11 cellular contexts compared by ENCODE assay signal in the genomic region with DNA sequence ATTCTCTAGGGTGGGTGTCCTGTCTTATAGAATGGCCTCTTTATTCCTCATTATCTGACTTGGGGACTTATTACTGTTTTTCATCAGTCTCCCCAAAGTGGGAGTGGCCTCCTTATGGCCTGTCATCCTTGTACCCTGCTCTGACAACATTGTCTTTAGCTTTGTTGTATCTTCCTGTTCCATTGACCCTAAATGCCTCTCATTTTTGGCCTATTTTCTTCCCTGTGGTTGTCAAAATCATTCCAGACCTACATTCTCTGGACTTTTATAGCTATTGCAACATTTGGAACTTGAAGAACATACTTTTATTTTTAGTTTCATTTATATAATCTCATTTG. TPM values are rescaled to one million over a fixed set of nuclear protein-coding genes. Genes with fewer than 3 reads are reported as not detected.
DNase-seq lines count a peak whose midpoint lies in the region; ATAC-seq, FAIRE-seq and TF ChIP-seq lines count a peak whose summit lies in the region.
"Had no signal": no experiment of that assay in that cellular context is flagged by ENCODE, and none has a peak within 500 bp of the region (broad histone marks: within the 10 kb centered on the region; RNA-seq: fewer than 3 reads in every experiment).

No MANE protein-coding gene starts in this region.

- no peak for TF ChIP-seq EP300 in HepG2 (IDR thresholded peaks at IDR 0.05; ENCODE audit: low read depth in 2 of 2, low read length in 2 of 2)
- no peak for TF ChIP-seq EP300 in HepG2 (CRISPR knock-in tag; IDR thresholded peaks at IDR 0.05; ENCODE audit: borderline replicate concordance)

- H3K9me3 ChIP-seq in CD4-positive, alpha-beta T cell (ENCODE audit: control insufficient read depth, low read length) = no peaks in the 10 kb centered on the region
- H3K9me3 ChIP-seq in HepG2 (ENCODE audit: low read length) = no peaks in the 10 kb centered on the region
- no peaks in the 10 kb centered on the region for H3K9me3 ChIP-seq in PC-3 (ENCODE audit: low read length)

- in situ Hi-C loops in HepG2 (cut with HindIII; ENCODE audit: extremely low pct_ligation_motif_present, low pct_unique_long_range_greater_than_20kb) = no loop called here

- H3K4me1 ChIP-seq in HepG2 (ENCODE audit: insufficient read depth, low read length) (peaks cover 27% of the 10 kb centered on the region), PC-3 (ENCODE audit: insufficient read depth, low read length) (peaks cover 12% of the 10 kb centered on the region)

- no peak overlapping the region for H2AFZ ChIP-seq in HepG2 (ENCODE audit: low read length)
- no peak overlapping the region for H2AFZ ChIP-seq in PC-3 (ENCODE audit: low read length)

- no peak for DNase-seq in CD4-positive, alpha-beta T cell
- DNase-seq in activated T-helper 1 cell treated with anti-CD3 and anti-CD28 coated beads, Interleukin-12 subunit alpha, Interleukin-12 subunit beta, Interleukin-2, Interleukin-4 antibody, amounts not matched to agents 30 ng/mL and 10 ng/mL and 1 ng/mL, durations not matched to agents 14 hours and 24 hours and 36 hours (ENCODE audit: low spot score) = no peak
- DNase-seq in HepG2 (ENCODE audit: low spot score) (no peak), PC-3 (no peak), GF-D8 (lab: John Stamatoyannopoulos, UW) (no peak), NCI-H226 (no peak)
- DNase-seq: activated gamma-delta T cell, left cardiac atrium, NCI-H524 treated with DMSO at 0.1 percent for 48 hours had no signal

- no peaks in the 10 kb centered on the region for H3K9me2 ChIP-seq in PC-3 (replicated peaks; ENCODE audit: low read length)

- peak; percentile 39 for ATAC-seq in CD4-positive, alpha-beta T cell (ENCODE audit: poor library complexity)
- ATAC-seq in GM21786 (IDR thresholded peaks at IDR 0.05; ENCODE audit: unreplicated experiment) (peak; percentile 15), HepG2 (peak; percentile 18; the same call in 1 of the 3 replicates), PC-3 (no peak), GM21526 (IDR thresholded peaks at IDR 0.05; ENCODE audit: low FRiP score, unreplicated experiment) (no peak)

- H3K4me3 Mint-ChIP-seq in CD4-positive, alpha-beta T cell = no peak overlapping the region
- H3K4me3 Mint-ChIP-seq in activated T-helper 1 cell treated with anti-CD3 and anti-CD28 coated beads, Interleukin-12 subunit alpha, Interleukin-12 subunit beta, Interleukin-2, Interleukin-4 antibody, amounts not matched to agents 30 ng/mL and 10 ng/mL and 1 ng/mL, durations not matched to agents 14 hours and 24 hours and 36 hours = no peak overlapping the region

- TF ChIP-seq CTCF in CD4-positive, alpha-beta T cell (IDR thresholded peaks at IDR 0.05) = no peak
- TF ChIP-seq CTCF in HepG2 (CRISPR knock-in tag; IDR thresholded peaks at IDR 0.05) = no peak
- TF ChIP-seq CTCF in PC-3 (conservative IDR thresholded peaks at IDR 0.05; ENCODE audit: low read depth, low read length) = no peak; the same call in 1 of the 2 replicates

- FAIRE-seq in HepG2 (lab: Jason Lieb, UNC) = no peak

- intact Hi-C loops in CD4-positive, alpha-beta T cell (cut with DNase I, micrococcal nuclease) = loop anchor here in 1 of 2 experiments (10.0 kb wide), 1 partner anchor 129 kb away; no protein-coding TSS in a partner anchor
- intact Hi-C loops in activated T-helper 1 cell treated with anti-CD3 and anti-CD28 coated beads, Interleukin-12 subunit alpha, Interleukin-12 subunit beta, Interleukin-2, Interleukin-4 antibody, amounts not matched to agents 30 ng/mL and 10 ng/mL and 1 ng/mL, durations not matched to agents 14 hours and 24 hours and 36 hours (cut with micrococcal nuclease) = loop anchor here (1.0 to 10.0 kb wide), 8 partner anchors 87 to 1559 kb away; partner anchors contain the start of genes BLZF1, F5, METTL18 and NME7
- intact Hi-C loops in HepG2 (cut with micrococcal nuclease; ENCODE audit: unreplicated experiment) = loop anchor here (5.0 to 10.0 kb wide), 2 partner anchors 58 to 89 kb away; partner anchors contain the start of gene TIPRL
- intact Hi-C loops in PC-3 (cut with micrococcal nuclease) = loop anchor here (1.0 kb wide), 1 partner anchor 87 kb away; no protein-coding TSS in a partner anchor

- no peak for TF ChIP-seq RAD21 in HepG2 (CRISPR knock-in tag; IDR thresholded peaks at IDR 0.05)

- POLR2A ChIA-PET in CD4-positive, alpha-beta T cell (lab: Charles Lee) = interaction anchor here (0.9 to 1.9 kb wide), 2 partner anchors 9 to 48 kb away, joined by 3 to 11 read pairs; partner anchors contain the start of gene SFT2D2
- POLR2A ChIA-PET in HepG2 (lab: Yijun Ruan, JAX) = interaction anchor here (2.1 kb wide), 1 partner anchor 10 kb away, joined by 12 read pairs; the partner anchor contains the start of gene SFT2D2
- POLR2A ChIA-PET in PC-3 (lab: Charles Lee; ENCODE audit: unreplicated experiment) = interaction anchor here (0.6 kb wide), 1 partner anchor 336 kb away, joined by 5 read pairs; no protein-coding TSS in a partner anchor

- no peak overlapping the region for H3K27ac ChIP-seq in CD4-positive, alpha-beta T cell (ENCODE audit: low read depth, low read length)
- peak overlapping the region; percentile 25 for H3K27ac ChIP-seq in HepG2 (ENCODE audit: extremely low read length, insufficient read depth, low read length)
- H3K27ac ChIP-seq in PC-3 (ENCODE audit: low read length) = no peak overlapping the region

- H3K79me2 ChIP-seq in HepG2 (ENCODE audit: insufficient read depth, low read length) = peaks cover 3% of the 10 kb centered on the region
- peaks cover 7% of the 10 kb centered on the region; the same call in 1 of the 2 replicates for H3K79me2 ChIP-seq in PC-3 (ENCODE audit: low read length)

- no peak overlapping the region for H3K9ac ChIP-seq in HepG2 (ENCODE audit: insufficient read depth, low read depth, low read length)
- no peak overlapping the region for H3K9ac ChIP-seq in PC-3 (ENCODE audit: low read length)

- H3K4me2 ChIP-seq in HepG2 (ENCODE audit: low read depth, low read length) (peak overlapping the region; percentile 10; the same call in 1 of the 2 replicates), PC-3 (ENCODE audit: low read length) (no peak overlapping the region)

- H3K36me3 ChIP-seq in HepG2 (replicated peaks in 1 of 2; ENCODE audit: control insufficient read depth in 1 of 2, insufficient read depth in 2 of 2, low read length in 2 of 2) (peaks cover 8 to 55% of the 10 kb centered on the region in 2 experiments), PC-3 (ENCODE audit: low read depth, low read length) (peaks cover 25% of the 10 kb centered on the region; the same call in 1 of the 2 replicates)

- no peak overlapping the region for H3K4me3 ChIP-seq in HepG2 (replicated peaks in 1 of 3; ENCODE audit: insufficient read depth in 1 of 3, low read depth in 2 of 3, low read length in 3 of 3)
- no peak overlapping the region for H3K4me3 ChIP-seq in PC-3 (ENCODE audit: low read length)

- no peak for TF ChIP-seq POLR2A in HepG2 (IDR thresholded peaks at IDR 0.05; ENCODE audit: insufficient read depth in 1 of 2, low read depth in 2 of 2, low read length in 2 of 2)

- no peaks in the 10 kb centered on the region for H3F3A ChIP-seq in PC-3 (ENCODE audit: low read length, unreplicated experiment)

- no peaks in the 10 kb centered on the region for H4K20me1 ChIP-seq in HepG2 (ENCODE audit: insufficient read depth, low read length)
- no peaks in the 10 kb centered on the region for H4K20me1 ChIP-seq in PC-3 (ENCODE audit: low read length)

- CTCF ChIA-PET in CD4-positive, alpha-beta T cell (lab: Charles Lee) = interaction anchor here (0.7 to 2.4 kb wide), 9 partner anchors 10 to 173 kb away, joined by 3 to 21 read pairs (median 3); partner anchors contain the start of genes SFT2D2 and TIPRL
- CTCF ChIA-PET in HepG2 (lab: Yijun Ruan, JAX; ENCODE audit: low intra/inter-chr PET ratio, low total read pairs) (interaction anchor here (0.7 kb wide), 1 partner anchor 56 kb away, joined by 4 read pairs; no protein-coding TSS in a partner anchor), PC-3 (lab: Charles Lee) (interaction anchor here (0.5 to 2.4 kb wide), 14 partner anchors 9 to 358 kb away, joined by 3 to 55 read pairs (median 4); partner anchors contain the start of gene SFT2D2)

- BruUV-seq in HepG2 (replicated peaks; lab: Mats Ljungman, UMichigan) = no TSS peak
- BruUV-seq in PC-3 (replicated peaks; lab: Mats Ljungman, UMichigan) = no TSS peak

- no peaks in the 10 kb centered on the region for H3K9me3 Mint-ChIP-seq in CD4-positive, alpha-beta T cell
- H3K9me3 Mint-ChIP-seq in activated T-helper 1 cell treated with anti-CD3 and anti-CD28 coated beads, Interleukin-12 subunit alpha, Interleukin-12 subunit beta, Interleukin-2, Interleukin-4 antibody, amounts not matched to agents 30 ng/mL and 10 ng/mL and 1 ng/mL, durations not matched to agents 14 hours and 24 hours and 36 hours = no peaks in the 10 kb centered on the region

- peak overlapping the region; percentile 58 for H3K27ac Mint-ChIP-seq in CD4-positive, alpha-beta T cell
- peak overlapping the region; percentile 82 for H3K27ac Mint-ChIP-seq in activated T-helper 1 cell treated with anti-CD3 and anti-CD28 coated beads, Interleukin-12 subunit alpha, Interleukin-12 subunit beta, Interleukin-2, Interleukin-4 antibody, amounts not matched to agents 30 ng/mL and 10 ng/mL and 1 ng/mL, durations not matched to agents 14 hours and 24 hours and 36 hours

- peaks cover 94% of the 10 kb centered on the region for H3K36me3 Mint-ChIP-seq in CD4-positive, alpha-beta T cell (ENCODE audit: low read depth)
- H3K36me3 Mint-ChIP-seq in activated T-helper 1 cell treated with anti-CD3 and anti-CD28 coated beads, Interleukin-12 subunit alpha, Interleukin-12 subunit beta, Interleukin-2, Interleukin-4 antibody, amounts not matched to agents 30 ng/mL and 10 ng/mL and 1 ng/mL, durations not matched to agents 14 hours and 24 hours and 36 hours (ENCODE audit: low read depth) = peaks cover 69% of the 10 kb centered on the region

- no peaks in the 10 kb centered on the region for H3K27me3 ChIP-seq in CD4-positive, alpha-beta T cell (ENCODE audit: control insufficient read depth, insufficient read depth, low read length)
- H3K27me3 ChIP-seq in HepG2 (ENCODE audit: control insufficient read depth in 1 of 2, insufficient read depth in 2 of 2, low read length in 2 of 2) = no peaks in the 10 kb centered on the region
- H3K27me3 ChIP-seq in PC-3 (ENCODE audit: low read length) = no peaks in the 10 kb centered on the region

- H3K27me3 Mint-ChIP-seq in CD4-positive, alpha-beta T cell = no peaks in the 10 kb centered on the region
- no peaks in the 10 kb centered on the region for H3K27me3 Mint-ChIP-seq in activated T-helper 1 cell treated with anti-CD3 and anti-CD28 coated beads, Interleukin-12 subunit alpha, Interleukin-12 subunit beta, Interleukin-2, Interleukin-4 antibody, amounts not matched to agents 30 ng/mL and 10 ng/mL and 1 ng/mL, durations not matched to agents 14 hours and 24 hours and 36 hours (ENCODE audit: insufficient read depth)

- H3K4me1 Mint-ChIP-seq in CD4-positive, alpha-beta T cell (ENCODE audit: low read depth) = peaks cover 60% of the 10 kb centered on the region
- H3K4me1 Mint-ChIP-seq in activated T-helper 1 cell treated with anti-CD3 and anti-CD28 coated beads, Interleukin-12 subunit alpha, Interleukin-12 subunit beta, Interleukin-2, Interleukin-4 antibody, amounts not matched to agents 30 ng/mL and 10 ng/mL and 1 ng/mL, durations not matched to agents 14 hours and 24 hours and 36 hours (ENCODE audit: low read depth) = peaks cover 75% of the 10 kb centered on the region

RNA-seq across cellular contexts. Expression of gene SFT2D2, which starts 9.7 kb away (rescaled TPM):
- total RNA-seq in CD4-positive, alpha-beta T cell = 10 to 100 TPM; 47.0 to 51.7 TPM
- 71.1 and 76.5 TPM in 2 replicates for total RNA-seq in activated T-helper 1 cell treated with anti-CD3 and anti-CD28 coated beads, Interleukin-12 subunit alpha, Interleukin-12 subunit beta, Interleukin-2, Interleukin-4 antibody, amounts not matched to agents 30 ng/mL and 10 ng/mL and 1 ng/mL, durations not matched to agents 14 hours and 24 hours and 36 hours
- total RNA-seq in HepG2 (2016; rRNA removed; fragmentation: Illumina TruSeq; extraction: Trizol) (28.8 and 31.4 TPM in 2 replicates), PC-3 (2014; rRNA removed) (36.8 and 38.7 TPM in 2 replicates)
- total RNA-seq in HepG2 (2016; cell fraction: cytosol; rRNA removed; fragmentation: Illumina TruSeq; extraction: Trizol; ENCODE audit: low read depth) = 3.0 and 4.6 TPM in 2 replicates
- total RNA-seq in HepG2 (2016; cell fraction: insoluble cytoplasmic fraction; rRNA removed; fragmentation: Illumina TruSeq; extraction: Trizol) = 27.1 and 28.3 TPM in 2 replicates
- 5.9 and 6.3 TPM in 2 replicates for total RNA-seq in HepG2 (2016; cell fraction: membrane; rRNA removed; fragmentation: Illumina TruSeq; extraction: Trizol)
- total RNA-seq in HepG2 (2016; cell fraction: nucleus; rRNA removed; fragmentation: Illumina TruSeq; extraction: Trizol) = 26.1 and 28.1 TPM in 2 replicates
- polyA plus RNA-seq in HepG2 (2011; rRNA removed) = 8.5 and 10.0 TPM in 2 replicates
- polyA plus RNA-seq in HepG2 (2011; cell fraction: cytosol; rRNA removed) = 4.8 and 7.4 TPM in 2 replicates
- polyA plus RNA-seq in HepG2 (2011; cell fraction: nucleus; rRNA removed) = 7.8 and 7.9 TPM in 2 replicates
- 2.2 and 3.3 TPM in 2 replicates for polyA plus RNA-seq in HepG2 (2012)
- polyA plus RNA-seq in HepG2 (2016; cell fraction: cytosol; fragmentation: Illumina TruSeq; extraction: Trizol; ENCODE audit: low read depth) = 0.65 and 0.66 TPM in 2 replicates
- polyA plus RNA-seq in HepG2 (2016; cell fraction: insoluble cytoplasmic fraction; fragmentation: Illumina TruSeq; extraction: Trizol; ENCODE audit: low read depth) = 8.3 and 9.0 TPM in 2 replicates
- 1.0 and 1.9 TPM in 2 replicates for polyA plus RNA-seq in HepG2 (2016; cell fraction: membrane; fragmentation: Illumina TruSeq; extraction: Trizol; ENCODE audit: low read depth)
- polyA plus RNA-seq in HepG2 (2016; cell fraction: nucleus; fragmentation: Illumina TruSeq; extraction: Trizol; ENCODE audit: insufficient read depth, low read depth) = 17.0 and 18.1 TPM in 2 replicates
- polyA minus RNA-seq in HepG2 (2011; rRNA and poly(A)+ RNA removed; ENCODE audit: low replicate concordance) = 33.6 and 104 TPM in 2 replicates
- 23.4 and 30.6 TPM in 2 replicates for polyA minus RNA-seq in HepG2 (2011; cell fraction: cytosol; rRNA and poly(A)+ RNA removed)
- 17.0 and 19.1 TPM in 2 replicates for polyA minus RNA-seq in HepG2 (2011; cell fraction: nucleus; rRNA and poly(A)+ RNA removed)

RNA-seq across cellular contexts. Expression of gene TBX19, which starts 45.2 kb away (rescaled TPM):
- 1 to 10 TPM; 1.6 to 1.8 TPM for total RNA-seq in CD4-positive, alpha-beta T cell
- total RNA-seq in activated T-helper 1 cell treated with anti-CD3 and anti-CD28 coated beads, Interleukin-12 subunit alpha, Interleukin-12 subunit beta, Interleukin-2, Interleukin-4 antibody, amounts not matched to agents 30 ng/mL and 10 ng/mL and 1 ng/mL, durations not matched to agents 14 hours and 24 hours and 36 hours = 2.0 and 2.5 TPM in 2 replicates
- total RNA-seq in HepG2 (2016; rRNA removed; fragmentation: Illumina TruSeq; extraction: Trizol) (0.18 and 0.31 TPM in 2 replicates), PC-3 (2014; rRNA removed) (0.23 and 0.36 TPM in 2 replicates)
- total RNA-seq in HepG2 (2016; cell fraction: cytosol; rRNA removed; fragmentation: Illumina TruSeq; extraction: Trizol; ENCODE audit: low read depth) = 0.30 and 0.44 TPM in 2 replicates
- 0.17 and 0.22 TPM in 2 replicates for total RNA-seq in HepG2 (2016; cell fraction: insoluble cytoplasmic fraction; rRNA removed; fragmentation: Illumina TruSeq; extraction: Trizol)
- 0.19 and 0.24 TPM in 2 replicates for total RNA-seq in HepG2 (2016; cell fraction: membrane; rRNA removed; fragmentation: Illumina TruSeq; extraction: Trizol)
- 0.44 and 0.71 TPM in 2 replicates for total RNA-seq in HepG2 (2016; cell fraction: nucleus; rRNA removed; fragmentation: Illumina TruSeq; extraction: Trizol)
- 1.3 and 1.4 TPM in 2 replicates for polyA plus RNA-seq in HepG2 (2011; rRNA removed)
- polyA plus RNA-seq in HepG2 (2011; cell fraction: cytosol; rRNA removed) = 0.81 and 1.0 TPM in 2 replicates
- polyA plus RNA-seq in HepG2 (2011; cell fraction: nucleus; rRNA removed) = 2.5 and 2.7 TPM in 2 replicates
- 0.99 and 1.1 TPM in 2 replicates for polyA plus RNA-seq in HepG2 (2012)
- polyA plus RNA-seq in HepG2 (2016; cell fraction: cytosol; fragmentation: Illumina TruSeq; extraction: Trizol; ENCODE audit: low read depth) = 0.06 and 0.09 TPM in 2 replicates
- polyA plus RNA-seq in HepG2 (2016; cell fraction: insoluble cytoplasmic fraction; fragmentation: Illumina TruSeq; extraction: Trizol; ENCODE audit: low read depth) = 0.24 and 0.43 TPM in 2 replicates
- 0.18 and 0.35 TPM in 2 replicates for polyA plus RNA-seq in HepG2 (2016; cell fraction: membrane; fragmentation: Illumina TruSeq; extraction: Trizol; ENCODE audit: low read depth)
- polyA plus RNA-seq in HepG2 (2016; cell fraction: nucleus; fragmentation: Illumina TruSeq; extraction: Trizol; ENCODE audit: insufficient read depth, low read depth) = 1.3 TPM in 2 replicates
- polyA minus RNA-seq in HepG2 (2011; rRNA and poly(A)+ RNA removed; ENCODE audit: low replicate concordance) = 0.51 and 0.80 TPM in 2 replicates
- polyA minus RNA-seq in HepG2 (2011; cell fraction: cytosol; rRNA and poly(A)+ RNA removed) = not detected in 2 replicates
- polyA minus RNA-seq in HepG2 (2011; cell fraction: nucleus; rRNA and poly(A)+ RNA removed) = 0.90 and 1.5 TPM in 2 replicates

RNA-seq across cellular contexts. Expression of gene TIPRL, which starts 56.8 kb away (rescaled TPM):
- 10 to 100 TPM; 15.8 to 16.4 TPM for total RNA-seq in CD4-positive, alpha-beta T cell
- total RNA-seq in activated T-helper 1 cell treated with anti-CD3 and anti-CD28 coated beads, Interleukin-12 subunit alpha, Interleukin-12 subunit beta, Interleukin-2, Interleukin-4 antibody, amounts not matched to agents 30 ng/mL and 10 ng/mL and 1 ng/mL, durations not matched to agents 14 hours and 24 hours and 36 hours = 42.8 and 45.7 TPM in 2 replicates
- total RNA-seq in HepG2 (2016; rRNA removed; fragmentation: Illumina TruSeq; extraction: Trizol) (22.8 and 33.5 TPM in 2 replicates), PC-3 (2014; rRNA removed) (41.6 and 50.1 TPM in 2 replicates)
- 8.4 and 10.9 TPM in 2 replicates for total RNA-seq in HepG2 (2016; cell fraction: cytosol; rRNA removed; fragmentation: Illumina TruSeq; extraction: Trizol; ENCODE audit: low read depth)
- total RNA-seq in HepG2 (2016; cell fraction: insoluble cytoplasmic fraction; rRNA removed; fragmentation: Illumina TruSeq; extraction: Trizol) = 22.6 and 32.8 TPM in 2 replicates
- total RNA-seq in HepG2 (2016; cell fraction: membrane; rRNA removed; fragmentation: Illumina TruSeq; extraction: Trizol) = 15.6 and 18.7 TPM in 2 replicates
- total RNA-seq in HepG2 (2016; cell fraction: nucleus; rRNA removed; fragmentation: Illumina TruSeq; extraction: Trizol) = 11.8 and 11.9 TPM in 2 replicates
- 7.6 and 10.1 TPM in 2 replicates for polyA plus RNA-seq in HepG2 (2011; rRNA removed)
- polyA plus RNA-seq in HepG2 (2011; cell fraction: cytosol; rRNA removed) = 4.1 and 7.6 TPM in 2 replicates
- polyA plus RNA-seq in HepG2 (2011; cell fraction: nucleus; rRNA removed) = 2.0 and 3.2 TPM in 2 replicates
- 11.9 and 13.6 TPM in 2 replicates for polyA plus RNA-seq in HepG2 (2012)
- polyA plus RNA-seq in HepG2 (2016; cell fraction: cytosol; fragmentation: Illumina TruSeq; extraction: Trizol; ENCODE audit: low read depth) = 12.0 and 17.8 TPM in 2 replicates
- polyA plus RNA-seq in HepG2 (2016; cell fraction: insoluble cytoplasmic fraction; fragmentation: Illumina TruSeq; extraction: Trizol; ENCODE audit: low read depth) = 34.7 and 35.9 TPM in 2 replicates
- polyA plus RNA-seq in HepG2 (2016; cell fraction: membrane; fragmentation: Illumina TruSeq; extraction: Trizol; ENCODE audit: low read depth) = 13.6 and 15.9 TPM in 2 replicates
- 15.2 and 15.8 TPM in 2 replicates for polyA plus RNA-seq in HepG2 (2016; cell fraction: nucleus; fragmentation: Illumina TruSeq; extraction: Trizol; ENCODE audit: insufficient read depth, low read depth)
- polyA minus RNA-seq in HepG2 (2011; rRNA and poly(A)+ RNA removed; ENCODE audit: low replicate concordance) = 3.1 and 9.5 TPM in 2 replicates
- 4.9 and 7.2 TPM in 2 replicates for polyA minus RNA-seq in HepG2 (2011; cell fraction: cytosol; rRNA and poly(A)+ RNA removed)
- 3.9 and 6.2 TPM in 2 replicates for polyA minus RNA-seq in HepG2 (2011; cell fraction: nucleus; rRNA and poly(A)+ RNA removed)

Comparison
In these comparisons a context has a peak if more than half of its experiments do, and no peak if none do; other contexts are left out.
1. ATAC-seq: peak in CD4-positive, alpha-beta T cell (single experiment), GM21786 (single experiment) and HepG2 (single experiment); none in PC-3 (single experiment) and GM21526 (single experiment).